26 cellular contexts compared by ENCODE assay signal in the genomic region with DNA sequence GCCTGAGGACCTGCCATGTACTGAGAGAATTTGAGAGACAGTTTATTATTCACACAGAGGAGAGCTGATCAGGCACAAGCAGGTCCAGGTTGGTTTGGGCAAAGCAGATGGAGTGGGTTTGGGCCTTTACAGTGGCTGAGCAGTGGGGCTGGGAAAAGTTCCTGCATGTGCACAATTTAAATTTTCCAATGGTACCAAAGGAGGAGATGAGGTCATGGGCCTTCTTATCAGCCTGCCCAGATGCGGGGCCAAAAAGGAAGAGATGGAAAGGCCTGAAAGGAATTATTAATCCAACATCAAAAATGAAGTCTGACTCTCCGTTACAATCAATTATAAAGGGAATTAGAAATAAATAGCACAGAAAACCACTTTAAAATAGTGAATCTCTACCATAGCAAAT.
DNase-seq lines count a peak whose midpoint lies in the region; ATAC-seq and TF ChIP-seq lines count a peak whose summit lies in the region.
"Had no signal": no experiment of that assay in that cellular context is flagged by ENCODE, and none has a peak within 500 bp of the region (broad histone marks: within the 10 kb centered on the region; RNA-seq: fewer than 3 reads in every experiment).

No MANE protein-coding gene starts in this region.

- H3K27ac ChIP-seq in heart right ventricle: no peak overlapping the region
- peak overlapping the region; percentile 31 to 50 for H3K27ac ChIP-seq in tibial artery
- H3K27ac ChIP-seq: 22Rv1, A549, BLaER1 had no signal

- ATAC-seq in Right ventricle myocardium superior (ENCODE audit: poor library complexity) (peak; percentile 49), heart right ventricle (no peak), left ventricle myocardium superior (peak; percentile 22), GM21529 (IDR thresholded peaks at IDR 0.05; ENCODE audit: unreplicated experiment) (no peak)
- ATAC-seq: A549, GM12878 had no signal

- no peak for DNase-seq in Right ventricle myocardium superior
- no peak for DNase-seq in heart right ventricle
- no peak for DNase-seq in left ventricle myocardium superior
- DNase-seq in cardiac septum (ENCODE audit: low spot score): no peak
- peak; percentile 23 for DNase-seq in dermis blood vessel endothelial cell
- no peak for DNase-seq in tibial artery
- no peak for DNase-seq in stimulated activated CD4-positive, alpha-beta T cell treated with anti-CD3 and anti-CD28 coated beads, Interleukin-4, amount 100 ng/mL, for 4 hours
- DNase-seq: ACHN; BE2C; C1 segment of cervical spinal cord; CD4-positive, alpha-beta memory T cell; CD4-positive, CD25-positive, alpha-beta regulatory T cell; CD8-positive, alpha-beta memory T cell; COR-L47; DMS 273 treated with DMSO at 0.1 percent for 48 hours; DMS153; DMS53; DMS79; DND-41; EL; GDM1 had no signal

- H3K4me3 ChIP-seq in heart right ventricle (no peak overlapping the region), tibial artery (no peak overlapping the region)
- H3K4me3 ChIP-seq: A549, BLaER1, GM12878 had no signal

- no peaks in the 10 kb centered on the region for H3K27me3 ChIP-seq in heart right ventricle
- no peaks in the 10 kb centered on the region for H3K27me3 ChIP-seq in tibial artery
- H3K27me3 ChIP-seq: BE2C, BLaER1 had no signal

- peaks cover 0 to 8% (median 0%) of the 10 kb centered on the region in 9 donors for H3K4me1 ChIP-seq in heart right ventricle
- H3K4me1 ChIP-seq in tibial artery: peaks cover 0 to 17% (median 7%) of the 10 kb centered on the region in 4 donors
- H3K4me1 ChIP-seq: A549, BE2C, BLaER1 had no signal

- no peak for TF ChIP-seq CTCF in heart right ventricle (IDR thresholded peaks at IDR 0.05)
- no peak for TF ChIP-seq CTCF in tibial artery (IDR thresholded peaks at IDR 0.05)

- H3K9me3 ChIP-seq in heart right ventricle: no peaks in the 10 kb centered on the region
- no peaks in the 10 kb centered on the region for H3K9me3 ChIP-seq in tibial artery
- H3K9me3 ChIP-seq: A549, BE2C, BLaER1 had no signal

- intact Hi-C loops in Right ventricle myocardium superior (cut with DNase I): no loop called here
- intact Hi-C loops in heart right ventricle (cut with DNase I): no loop called here
- intact Hi-C loops in left ventricle myocardium superior (cut with micrococcal nuclease): no loop called here
- intact Hi-C loops in cardiac septum (cut with DNase I): no loop called here
- intact Hi-C loops in tibial artery (cut with DNase I; ENCODE audit: low total_unique reads): no loop called here

- 55 to 60% methylated on average over 2 of the region's 2 CpGs for WGBS in heart right ventricle, 2 donors

- H3K36me3 ChIP-seq in heart right ventricle: no peaks in the 10 kb centered on the region
- H3K36me3 ChIP-seq in tibial artery: no peaks in the 10 kb centered on the region
- H3K36me3 ChIP-seq: BE2C, BLaER1 had no signal

Comparison
In these comparisons a context has a peak if more than half of its experiments do, and no peak if none do; other contexts are left out.
1. ATAC-seq: peak in Right ventricle myocardium superior (single experiment) and left ventricle myocardium superior (single experiment); none in heart right ventricle (0 of 8) and GM21529 (single experiment).
2. H3K27ac ChIP-seq: peak in tibial artery (2 of 2); none in heart right ventricle (0 of 10).